14 cellular contexts compared by ENCODE assay signal in the genomic region with DNA sequence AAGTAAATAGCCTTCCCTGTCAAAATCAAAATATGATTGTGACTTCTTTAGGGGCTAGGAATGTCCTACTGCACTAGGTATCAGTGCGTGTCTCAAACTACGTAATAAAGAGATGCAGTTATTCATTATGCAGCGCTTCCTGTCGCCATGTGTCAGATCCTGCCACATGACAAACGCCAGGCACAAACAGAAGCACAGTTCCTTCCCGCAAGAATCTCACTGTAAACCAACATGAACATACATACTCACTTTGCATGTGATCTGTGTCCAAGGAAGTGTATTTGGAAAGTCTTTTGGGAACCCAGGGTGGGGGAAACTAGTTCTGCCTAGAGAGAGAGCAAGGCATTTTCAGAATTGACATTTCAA.
DNase-seq lines count a peak whose midpoint lies in the region; ATAC-seq and FAIRE-seq lines count a peak whose summit lies in the region.
"Had no signal": no experiment of that assay in that cellular context is flagged by ENCODE, and none has a peak within 500 bp of the region (broad histone marks: within the 10 kb centered on the region; RNA-seq: fewer than 3 reads in every experiment).

No MANE protein-coding gene starts in this region.

- H3K36me3 Mint-ChIP-seq in T-cell, result no peaks in the 10 kb centered on the region
- peaks cover 3% of the 10 kb centered on the region for H3K36me3 Mint-ChIP-seq in activated naive CD8-positive, alpha-beta T cell treated with anti-CD3 and anti-CD28 coated beads, Interleukin-2, amount 50 U/mL, for 24 hours (ENCODE audit: low read depth)

- H3K27ac Mint-ChIP-seq in T-cell, result peak overlapping the region; percentile 92 to 98
- H3K27ac Mint-ChIP-seq in activated naive CD8-positive, alpha-beta T cell treated with anti-CD3 and anti-CD28 coated beads, Interleukin-2, amount 50 U/mL, for 24 hours, result peak overlapping the region; percentile 96

- 49 to 83% (median 71%) methylated on average over 6 of the region's 6 CpGs for WGBS in small intestine, 3 donors

- H3K4me1 Mint-ChIP-seq in T-cell, result peaks cover 40 to 45% (median 42%) of the 10 kb centered on the region in 3 donors
- peaks cover 57% of the 10 kb centered on the region for H3K4me1 Mint-ChIP-seq in activated naive CD8-positive, alpha-beta T cell treated with anti-CD3 and anti-CD28 coated beads, Interleukin-2, amount 50 U/mL, for 24 hours

- POLR2A ChIA-PET in T-cell (lab: Charles Lee), result no interaction called here

- no peak for FAIRE-seq in small intestine (lab: Jason Lieb, UNC)

- DNase-seq in activated T-cell treated with anti-CD3 and anti-CD28 coated beads for 1 hour (ENCODE audit: low read depth) (peak; percentile 4), activated T-cell treated with anti-CD3 and anti-CD28 coated beads for 4 hours (no peak), T-cell (peak in 30 of 34 experiments; percentile 9 to 73 (median 26)), small intestine (peak; percentile 24), OCI-M1 (lab: John Stamatoyannopoulos, UW) (no peak), cardiac septum (ENCODE audit: low spot score) (no peak)
- DNase-seq in activated naive CD8-positive, alpha-beta T cell treated with anti-CD3 and anti-CD28 coated beads, Interleukin-2, amount 50 U/mL, for 24 hours, result no peak
- DNase-seq: ACHN; activated CD4-positive, alpha-beta T cell treated with anti-CD3 and anti-CD28 coated beads, Interleukin-2, amount 50 U/mL, for 1 hour; Kasumi-1; left colon; NCI-H1694 treated with DMSO at 0.1 percent for 48 hours had no signal

- H3K4me3 Mint-ChIP-seq in T-cell, result peak overlapping the region; percentile 67 to 69 (median 68)
- peak overlapping the region; percentile 69 for H3K4me3 Mint-ChIP-seq in activated naive CD8-positive, alpha-beta T cell treated with anti-CD3 and anti-CD28 coated beads, Interleukin-2, amount 50 U/mL, for 24 hours

- no peaks in the 10 kb centered on the region for H3K9me3 ChIP-seq in small intestine (ENCODE audit: control insufficient read depth, low read depth)
- H3K9me3 ChIP-seq: SJSA1 had no signal

- H3K4me1 ChIP-seq in small intestine (ENCODE audit: control insufficient read depth in 2 of 2, insufficient read depth in 1 of 2, low read depth in 1 of 2, low read length in 1 of 2), result no peaks in the 10 kb centered on the region
- H3K4me1 ChIP-seq: SJSA1 had no signal

- peak; percentile 81 to 98 (median 90) for ATAC-seq in T-cell (replicated peaks in 1 of 4)
- ATAC-seq in activated naive CD8-positive, alpha-beta T cell treated with anti-CD3 and anti-CD28 coated beads, Interleukin-2, amount 50 U/mL, for 24 hours, result peak; percentile 95
- ATAC-seq in HG02840 (IDR thresholded peaks at IDR 0.05; ENCODE audit: low FRiP score, unreplicated experiment), result no peak
- ATAC-seq: left colon had no signal

- intact Hi-C loops in cardiac septum (cut with DNase I), result no loop called here

- H3K4me3 ChIP-seq in small intestine (ENCODE audit: low read depth in 1 of 2, low read length in 2 of 2), result no peak overlapping the region
- H3K4me3 ChIP-seq: SJSA1 had no signal

- no peak overlapping the region for H3K27ac ChIP-seq in small intestine (ENCODE audit: low read depth in 1 of 2, low read length in 1 of 2)
- H3K27ac ChIP-seq: SJSA1 had no signal

- no peaks in the 10 kb centered on the region for H3K36me3 ChIP-seq in small intestine (ENCODE audit: control insufficient read depth in 2 of 2, insufficient read depth in 2 of 2, low read length in 2 of 2)
- H3K36me3 ChIP-seq: SJSA1 had no signal

- H3K27me3 Mint-ChIP-seq in T-cell, result no peaks in the 10 kb centered on the region
- H3K27me3 Mint-ChIP-seq in activated naive CD8-positive, alpha-beta T cell treated with anti-CD3 and anti-CD28 coated beads, Interleukin-2, amount 50 U/mL, for 24 hours, result no peaks in the 10 kb centered on the region

- H3K27me3 ChIP-seq in small intestine (ENCODE audit: control insufficient read depth in 2 of 2, insufficient read depth in 2 of 2, low read length in 2 of 2), result no peaks in the 10 kb centered on the region
- H3K27me3 ChIP-seq: SJSA1 had no signal

- CTCF ChIA-PET in T-cell (lab: Charles Lee), result no interaction called here

- no peaks in the 10 kb centered on the region for H3K9me3 Mint-ChIP-seq in T-cell
- H3K9me3 Mint-ChIP-seq in activated naive CD8-positive, alpha-beta T cell treated with anti-CD3 and anti-CD28 coated beads, Interleukin-2, amount 50 U/mL, for 24 hours, result peaks cover 7% of the 10 kb centered on the region

Comparison
In these comparisons a context has a peak if more than half of its experiments do, and no peak if none do; other contexts are left out.
1. DNase-seq: peak in activated T-cell treated with anti-CD3 and anti-CD28 coated beads for 1 hour (single experiment), T-cell (30 of 34) and small intestine (single experiment); none in activated T-cell treated with anti-CD3 and anti-CD28 coated beads for 4 hours (single experiment), activated naive CD8-positive, alpha-beta T cell treated with anti-CD3 and anti-CD28 coated beads, Interleukin-2, amount 50 U/mL, for 24 hours (single experiment), OCI-M1 (single experiment) and cardiac septum (single experiment).